In genomic region chr11:86815726-86816125, GRCh38 we compare ENCODE assay signal across 19 cellular contexts. TPM values are rescaled to one million over a fixed set of nuclear protein-coding genes. Genes with fewer than 3 reads are reported as not detected.
A peak's percentile ranks its signal among the peaks of the same experiment; 100 is the strongest.
DNase-seq lines count a peak whose midpoint lies in the region; ATAC-seq and TF ChIP-seq lines count a peak whose summit lies in the region.
"Had no signal": no experiment of that assay in that cellular context is flagged by ENCODE, and none has a peak within 500 bp of the region (broad histone marks: within the 10 kb centered on the region; RNA-seq: fewer than 3 reads in every experiment).

No MANE protein-coding gene starts in this region.

- H3K4ac ChIP-seq in IMR-90 (ENCODE audit: low read depth, low read length): peak overlapping the region; percentile 99

- dilution Hi-C loops in IMR-90 (cut with HindIII; ENCODE audit: low sequenced_read_pairs, unreplicated experiment): no loop called here

- peak overlapping the region; percentile 44 to 58 (median 45) for H3K27ac Mint-ChIP-seq in nephron

- no peak overlapping the region for H3K4me3 ChIP-seq in IMR-90 (ENCODE audit: insufficient read depth, low read depth, low read length)
- H3K4me3 ChIP-seq in colonic mucosa: no peak overlapping the region
- no peak overlapping the region for H3K4me3 ChIP-seq in stomach smooth muscle (ENCODE audit: low read length in 2 of 2)
- H3K4me3 ChIP-seq in testis: no peak overlapping the region
- H3K4me3 ChIP-seq: left lung had no signal

- H3K4me3 Mint-ChIP-seq in nephron: no peak overlapping the region
- H3K4me3 Mint-ChIP-seq: naive B cell had no signal

- H3K27ac ChIP-seq in IMR-90 (ENCODE audit: insufficient read depth, low read length) (peak overlapping the region; percentile 76; the same call in 1 of the 2 replicates), colonic mucosa (peak overlapping the region; percentile 25), stomach smooth muscle (ENCODE audit: low read length) (peak overlapping the region; percentile 95), testis (peak overlapping the region in 1 of 2 donors; percentile 42)

- H2BK5ac ChIP-seq in IMR-90 (ENCODE audit: low read depth, low read length, poor library complexity, severe bottlenecking): peak overlapping the region; percentile 92

- no peak for DNase-seq in IMR-90
- DNase-seq in colonic mucosa: no peak
- no peak for DNase-seq in HT-29 (ENCODE audit: low spot score)
- no peak for DNase-seq in SK-N-DZ (ENCODE audit: low spot score)
- no peak for DNase-seq in testis
- DNase-seq: activated CD4-positive, alpha-beta T cell treated with anti-CD3 and anti-CD28 coated beads, Interleukin-2, amount 50 U/mL, for 48 hours; activated naive CD4-positive, alpha-beta T cell treated with anti-CD3 and anti-CD28 coated beads, Interleukin-2, amount 50 U/mL, for 16 hours; activated T-cell treated with anti-CD3 and anti-CD28 coated beads, Interleukin-2, amount 50 U/mL, for 1 hour; erythroblast; KG1; left lung; naive B cell; NCI-H526; SHP77; stimulated activated naive CD4-positive, alpha-beta T cell; T-helper 2 cell had no signal

- H3K4me1 Mint-ChIP-seq in nephron: peaks cover 55% of the 10 kb centered on the region
- H3K4me1 Mint-ChIP-seq: naive B cell had no signal

- CTCF ChIA-PET in IMR-90 (lab: Yijun Ruan, JAX): interaction anchor here (0.6 to 1.3 kb wide), 3 partner anchors 19 to 198 kb away, joined by 3 to 4 read pairs (median 3); no protein-coding TSS in a partner anchor

- no peak overlapping the region for H2AFZ ChIP-seq in IMR-90 (replicated peaks; ENCODE audit: low read length, poor library complexity)

- POLR2A ChIA-PET in IMR-90 (lab: Charles Lee; ENCODE audit: unreplicated experiment): no interaction called here

- H2BK15ac ChIP-seq in IMR-90 (ENCODE audit: low read depth, low read length): peak overlapping the region; percentile 100

- no peak overlapping the region for H3K9ac ChIP-seq in IMR-90 (ENCODE audit: low read depth, low read length)
- no peak overlapping the region for H3K9ac ChIP-seq in colonic mucosa (ENCODE audit: low read depth in 2 of 2, low read length in 2 of 2)
- H3K9ac ChIP-seq in stomach smooth muscle (ENCODE audit: low read length in 2 of 2): peak overlapping the region; percentile 43 to 55

- intact Hi-C loops in IMR-90 (cut with micrococcal nuclease): loop anchor here (5.0 kb wide), 1 partner anchor 183 kb away; no protein-coding TSS in a partner anchor
- intact Hi-C loops in colonic mucosa (cut with DNase I): loop anchor here (2.0 to 5.0 kb wide), 2 partner anchors 208 to 359 kb away; no protein-coding TSS in a partner anchor
- intact Hi-C loops in testis (cut with DNase I; ENCODE audit: low total_unique reads): loop anchor here (5.0 kb wide), 2 partner anchors 208 to 358 kb away; no protein-coding TSS in a partner anchor

- H4K20me1 ChIP-seq in IMR-90 (ENCODE audit: insufficient read depth, low read length): no peaks in the 10 kb centered on the region

- H3K56ac ChIP-seq in IMR-90 (ENCODE audit: extremely low read depth, insufficient read depth, low read length): peak overlapping the region; percentile 84

- H3K27me3 Mint-ChIP-seq in nephron (ENCODE audit: low read depth): peaks cover 4% of the 10 kb centered on the region

- H3K23ac ChIP-seq in IMR-90 (ENCODE audit: low read depth, low read length): peak overlapping the region; percentile 99

- H3K36me3 ChIP-seq in IMR-90 (ENCODE audit: control insufficient read depth, insufficient read depth, low read length): no peaks in the 10 kb centered on the region
- no peaks in the 10 kb centered on the region for H3K36me3 ChIP-seq in colonic mucosa
- peaks cover 0 to 3% of the 10 kb centered on the region in 2 donors for H3K36me3 ChIP-seq in stomach smooth muscle (ENCODE audit: control insufficient read depth in 2 of 2, insufficient read depth in 2 of 2, low read length in 2 of 2)
- no peaks in the 10 kb centered on the region for H3K36me3 ChIP-seq in testis (ENCODE audit: low read depth, missing control alignments)
- H3K36me3 ChIP-seq: left lung had no signal

- H3K9me3 ChIP-seq in IMR-90 (ENCODE audit: control insufficient read depth, insufficient read depth, low read length): no peaks in the 10 kb centered on the region
- no peaks in the 10 kb centered on the region for H3K9me3 ChIP-seq in colonic mucosa
- no peaks in the 10 kb centered on the region for H3K9me3 ChIP-seq in stomach smooth muscle (ENCODE audit: control insufficient read depth in 2 of 2, low read length in 2 of 2)
- no peaks in the 10 kb centered on the region for H3K9me3 ChIP-seq in testis
- H3K9me3 ChIP-seq: left lung had no signal

- H2BK120ac ChIP-seq in IMR-90 (ENCODE audit: low read depth, low read length): peak overlapping the region; percentile 99

- H2AK5ac ChIP-seq in IMR-90 (ENCODE audit: low read depth, low read length): peak overlapping the region; percentile 100

- H3K27me3 ChIP-seq in IMR-90 (ENCODE audit: control insufficient read depth, insufficient read depth, low read length) (no peaks in the 10 kb centered on the region), colonic mucosa (no peaks in the 10 kb centered on the region), stomach smooth muscle (ENCODE audit: control insufficient read depth in 1 of 2, insufficient read depth in 2 of 2, low read length in 2 of 2) (no peaks in the 10 kb centered on the region), testis (no peaks in the 10 kb centered on the region)
- H3K27me3 ChIP-seq: left lung had no signal

- H3K14ac ChIP-seq in IMR-90 (replicated peaks; ENCODE audit: low read depth, low read length): peak overlapping the region; percentile 94

- TF ChIP-seq CTCF in IMR-90 (conservative IDR thresholded peaks at IDR 0.05; ENCODE audit: low read depth, low read length): no peak
- no peak for TF ChIP-seq CTCF in colonic mucosa (IDR thresholded peaks at IDR 0.05)
- no peak for TF ChIP-seq CTCF in nephron (IDR thresholded peaks at IDR 0.05; ENCODE audit: unreplicated experiment in 3 of 3)
- TF ChIP-seq CTCF in testis (IDR thresholded peaks at IDR 0.05): no peak

- ATAC-seq in IMR-90 (ENCODE audit: low read depth): no peak
- no peak for ATAC-seq in GM18861 (IDR thresholded peaks at IDR 0.05; ENCODE audit: unreplicated experiment)

- H3K4me2 ChIP-seq in IMR-90 (ENCODE audit: low read depth, low read length): no peak overlapping the region

- H3K9me1 ChIP-seq in IMR-90 (ENCODE audit: insufficient read depth, low read length): peaks cover 26% of the 10 kb centered on the region

- 20% methylated on average over 1 of the region's 2 CpGs; no CpG with 5 or more reads in 1 of the 2 experiments for WGBS in IMR-90 (ENCODE audit: extremely low coverage in 2 of 2, insufficient read length in 1 of 2), 2 experiments
- WGBS in testis, 2 donors: 70 to 98% methylated on average over 2 of the region's 2 CpGs

- H3K79me1 ChIP-seq in IMR-90 (ENCODE audit: low read depth in 1 of 2, low read length in 2 of 2): peaks cover 13 to 53% of the 10 kb centered on the region in 2 experiments

- H2AK9ac ChIP-seq in IMR-90 (replicated peaks; ENCODE audit: low read depth, low read length, poor library complexity): peak overlapping the region; percentile 77

- H2BK20ac ChIP-seq in IMR-90 (ENCODE audit: low read depth, low read length): peak overlapping the region; percentile 100

- no TSS peak for BruUV-seq in IMR-90 (replicated peaks; lab: Mats Ljungman, UMichigan)

- TF ChIP-seq RAD21 in IMR-90 (IDR thresholded peaks at IDR 0.05; ENCODE audit: low read length): no peak

- peak overlapping the region; percentile 100 for H4K91ac ChIP-seq in IMR-90 (ENCODE audit: insufficient read depth, low read depth, low read length)

- H4K8ac ChIP-seq in IMR-90 (ENCODE audit: low read depth in 2 of 2, low read length in 2 of 2): peak overlapping the region; percentile 97 to 99

- peak overlapping the region; percentile 89; the same call in 1 of the 2 replicates for H3K18ac ChIP-seq in IMR-90 (ENCODE audit: low read depth, low read length)

- TF ChIP-seq POLR2A in IMR-90 (IDR thresholded peaks at IDR 0.05; ENCODE audit: low read depth, low read length): no peak
- no peak for TF ChIP-seq POLR2A in testis (IDR thresholded peaks at IDR 0.05)

- peak overlapping the region; percentile 69; the same call in 1 of the 2 replicates for H4K5ac ChIP-seq in IMR-90 (ENCODE audit: low read depth, low read length)

- H3K4me1 ChIP-seq in IMR-90 (ENCODE audit: control insufficient read depth, insufficient read depth, low read length): peaks cover 18% of the 10 kb centered on the region
- no peaks in the 10 kb centered on the region for H3K4me1 ChIP-seq in colonic mucosa
- peaks cover 28% of the 10 kb centered on the region for H3K4me1 ChIP-seq in stomach smooth muscle (ENCODE audit: control insufficient read depth, insufficient read depth, low read length)
- H3K4me1 ChIP-seq in testis: no peaks in the 10 kb centered on the region

- no peaks in the 10 kb centered on the region for H3K9me3 Mint-ChIP-seq in nephron
- H3K9me3 Mint-ChIP-seq: naive B cell had no signal

- in situ Hi-C loops in IMR-90 (cut with MboI; ENCODE audit: low sequenced_read_pairs): loop anchor here (5.0 to 10.0 kb wide), 3 partner anchors 208 to 451 kb away; no protein-coding TSS in a partner anchor

- no peaks in the 10 kb centered on the region for H3K36me3 Mint-ChIP-seq in nephron (ENCODE audit: low read depth)
- H3K36me3 Mint-ChIP-seq: naive B cell had no signal

TF ChIP-seq in IMR-90, 13 proteins besides CTCF, POLR2A, EP300 and RAD21 (continues in another document):
- no peak for TF ChIP-seq MXI1 (IDR thresholded peaks at IDR 0.05; ENCODE audit: borderline replicate concordance, low read depth, low read length)
- no peak for TF ChIP-seq NFE2L2 (IDR thresholded peaks at IDR 0.05; ENCODE audit: low read depth, low read length)
- no peak for TF ChIP-seq ELK1 (IDR thresholded peaks at IDR 0.05; ENCODE audit: borderline replicate concordance, low read depth, low read length)
- TF ChIP-seq SMC3 (IDR thresholded peaks at IDR 0.05; ENCODE audit: low read depth, low read length): no peak

RNA-seq across cellular contexts. Expression of gene PRSS23, which starts 15.4 kb away (rescaled TPM):
- total RNA-seq in IMR-90 (2012; rRNA removed): 123 and 199 TPM in 2 replicates
- 82.8 and 100 TPM in 2 replicates for polyA plus RNA-seq in IMR-90 (2012; rRNA removed)
- 29.4 and 33.7 TPM in 2 replicates for polyA plus RNA-seq in IMR-90 (2012; cell fraction: cytosol; rRNA removed)
- 12.6 and 23.8 TPM in 2 replicates for polyA plus RNA-seq in IMR-90 (2012; cell fraction: nucleus; rRNA removed; ENCODE audit: low replicate concordance)
- 10 to 100 TPM; 45.5 to 46.4 TPM for total RNA-seq in colonic mucosa
- 13.9 and 14.2 TPM in 2 replicates for total RNA-seq in HT-29 (2014; rRNA removed; shearing (Covaris generic))
- polyA plus RNA-seq in SK-N-DZ (2014; cell fraction: cytosol; rRNA removed): 3.0 and 5.2 TPM in 2 replicates
- 0.87 and 1.3 TPM in 2 replicates for polyA plus RNA-seq in SK-N-DZ (2014; cell fraction: nucleus; rRNA removed)
- 100 to 1,000 TPM in 1 of 2 donors, 10 to 100 TPM in 1; 51.0 to 117 TPM for total RNA-seq in testis
- 98.9 TPM for polyA plus RNA-seq in testis (ENCODE audit: insufficient read depth, low read depth, low replicate concordance)

Comparison
In these comparisons a context has a peak if more than half of its experiments do, and no peak if none do; other contexts are left out.
1. H3K9ac ChIP-seq: peak in stomach smooth muscle (2 of 2); none in IMR-90 (single experiment) and colonic mucosa (0 of 2).